Comparison of ENCODE assay signal across 1 cellular context in genomic region chr22:36065775-36066544, GRCh38.
TF ChIP-seq lines count a peak whose summit lies in the region.

No MANE protein-coding gene starts in this region.

TF ChIP-seq in GM12878, 131 proteins besides CTCF, POLR2A, EP300 and RAD21 (continued from another document and continues in another):
- TF ChIP-seq E2F8 (IDR thresholded peaks at IDR 0.05; ENCODE audit: low read depth, partially characterized antibody) (no peak), MAX (IDR thresholded peaks at IDR 0.05; ENCODE audit: low read depth, low read length) (peak; percentile 42; the same call in 1 of the 2 replicates), MEF2A (IDR thresholded peaks at IDR 0.05; ENCODE audit: insufficient read depth, low read depth, low read length) (no peak), PBX3 (IDR thresholded peaks at IDR 0.05; ENCODE audit: insufficient replicate concordance, low read depth, low read length) (no peak), BCL11A (IDR thresholded peaks at IDR 0.05; ENCODE audit: low read depth, low read length) (no peak), FOXK2 (IDR thresholded peaks at IDR 0.05) (no peak), RB1 (IDR thresholded peaks at IDR 0.05; ENCODE audit: borderline replicate concordance) (no peak), RELA (IDR thresholded peaks at IDR 0.05; ENCODE audit: borderline replicate concordance, partially characterized antibody) (no peak), EZH2 (IDR thresholded peaks at IDR 0.05; ENCODE audit: borderline replicate concordance, control insufficient read depth, low read depth, low read length) (no peak), NKRF (conservative IDR thresholded peaks at IDR 0.05) (no peak), MTA3 (IDR thresholded peaks at IDR 0.05; ENCODE audit: borderline replicate concordance, low read length) (no peak), CEBPZ (IDR thresholded peaks at IDR 0.05; ENCODE audit: low read depth, low read length) (no peak), CHD4 (IDR thresholded peaks at IDR 0.05) (no peak), HCFC1 (IDR thresholded peaks at IDR 0.05; ENCODE audit: low read length) (no peak), PAX8 (IDR thresholded peaks at IDR 0.05) (no peak), RELB (IDR thresholded peaks at IDR 0.05; ENCODE audit: low read depth) (no peak), SREBF2 (IDR thresholded peaks at IDR 0.05; ENCODE audit: low read length) (no peak), MEF2B (IDR thresholded peaks at IDR 0.05; ENCODE audit: partially characterized antibody, poor library complexity, severe bottlenecking) (no peak), TBL1XR1 (IDR thresholded peaks at IDR 0.05; ENCODE audit: low read depth, low read length) (no peak), REST (IDR thresholded peaks at IDR 0.05; ENCODE audit: low read depth, low read length) (no peak), MXI1 (IDR thresholded peaks at IDR 0.05; ENCODE audit: low read depth, low read length) (no peak; the same call in 1 of the 2 replicates), SMAD5 (IDR thresholded peaks at IDR 0.05; ENCODE audit: low read depth) (no peak), RUNX3 (IDR thresholded peaks at IDR 0.05; ENCODE audit: low read length) (no peak), CUX1 (IDR thresholded peaks at IDR 0.05; ENCODE audit: insufficient replicate concordance, low read depth, low read length) (no peak), ZNF207 (IDR thresholded peaks at IDR 0.05; ENCODE audit: borderline replicate concordance) (0 out of 2 replicates have a peak, but pooled peaks have one; percentile 55), HSF1 (IDR thresholded peaks at IDR 0.05; ENCODE audit: low read depth, low read length) (no peak), ZSCAN29 (IDR thresholded peaks at IDR 0.05) (no peak), SMC3 (IDR thresholded peaks at IDR 0.05; ENCODE audit: borderline replicate concordance, low read length) (peak; percentile 51), HDGF (IDR thresholded peaks at IDR 0.05) (no peak), PML (IDR thresholded peaks at IDR 0.05; ENCODE audit: low read length) (no peak), SUZ12 (IDR thresholded peaks at IDR 0.05; ENCODE audit: unreplicated experiment) (no peak), RFX5 (IDR thresholded peaks at IDR 0.05; ENCODE audit: low read depth, low read length) (no peak), GATAD2B (conservative IDR thresholded peaks at IDR 0.05; ENCODE audit: low read depth) (0 out of 2 replicates have a peak, but pooled peaks have one; percentile 44), ZNF274 (IDR thresholded peaks at IDR 0.05; ENCODE audit: insufficient read depth, insufficient read length) (no peak), NFXL1 (IDR thresholded peaks at IDR 0.05; ENCODE audit: borderline replicate concordance) (no peak), CEBPB (IDR thresholded peaks at IDR 0.05; ENCODE audit: borderline replicate concordance in 1 of 2, low read depth in 2 of 2, low read length in 2 of 2) (no peak), BHLHE40 (IDR thresholded peaks at IDR 0.05; ENCODE audit: borderline replicate concordance in 1 of 2, low read depth in 2 of 2, low read length in 1 of 2) (peak; percentile 55 to 93; a peak in 3 of 4 replicates), BMI1 (IDR thresholded peaks at IDR 0.05; ENCODE audit: borderline replicate concordance) (no peak), SREBF1 (IDR thresholded peaks at IDR 0.05; ENCODE audit: low read length) (no peak)
